1 cellular context compared by ENCODE assay signal in the genomic region with DNA sequence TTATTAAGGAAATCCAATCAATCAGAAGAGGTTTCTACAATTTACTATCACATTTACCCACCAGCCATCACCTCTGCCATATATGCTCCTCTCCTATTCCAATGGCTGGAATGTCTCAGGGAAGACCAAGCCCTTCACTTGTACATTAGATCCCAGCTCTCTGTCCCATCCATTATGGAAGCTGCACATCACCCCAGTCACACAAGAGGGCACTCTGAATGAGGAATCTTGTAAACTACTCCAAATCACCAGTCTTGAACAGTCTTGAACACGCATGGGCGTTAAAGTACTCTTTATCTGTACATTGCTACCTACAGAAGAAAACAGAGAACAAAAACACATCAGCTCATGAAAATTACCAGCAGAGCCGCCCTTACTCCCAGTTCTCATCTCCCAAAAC.
TF ChIP-seq lines count a peak whose summit lies in the region.

No MANE protein-coding gene starts in this region.

TF ChIP-seq in H1, 55 proteins besides CTCF, POLR2A, EP300 and RAD21 (continued from another document):
- TF ChIP-seq CHD1 (IDR thresholded peaks at IDR 0.05; ENCODE audit: low read depth, low read length) (no peak), KDM4A (IDR thresholded peaks at IDR 0.05; ENCODE audit: low read depth, low read length, severe bottlenecking) (no peak), FOSL1 (IDR thresholded peaks at IDR 0.05; ENCODE audit: insufficient read depth, low read depth, low read length) (no peak), GTF2F1 (IDR thresholded peaks at IDR 0.05; ENCODE audit: borderline replicate concordance, low read depth, low read length) (no peak)
